In genomic region chr5:142684508-142685031, GRCh38 we compare ENCODE assay signal across 13 cellular contexts. TPM values are rescaled to one million over a fixed set of nuclear protein-coding genes. Genes with fewer than 3 reads are reported as not detected.
DNase-seq lines count a peak whose midpoint lies in the region; ATAC-seq and TF ChIP-seq lines count a peak whose summit lies in the region.
"Had no signal": no experiment of that assay in that cellular context is flagged by ENCODE, and none has a peak within 500 bp of the region (broad histone marks: within the 10 kb centered on the region; RNA-seq: fewer than 3 reads in every experiment).

No MANE protein-coding gene starts in this region.

- H3K4me3 ChIP-seq in neuron (ENCODE audit: low read length) = peak overlapping the region; percentile 0
- H3K4me3 ChIP-seq in uterus = no peak overlapping the region
- no peak overlapping the region for H3K4me3 ChIP-seq in CD8-positive, alpha-beta T cell (ENCODE audit: low read depth, low read length)
- H3K4me3 ChIP-seq: A549 had no signal

- H3K4me3 Mint-ChIP-seq in CD8-positive, alpha-beta T cell = no peak overlapping the region
- H3K4me3 Mint-ChIP-seq: activated naive CD8-positive, alpha-beta T cell treated with anti-CD3 and anti-CD28 coated beads for 36 hours; natural killer cell had no signal

- no peaks in the 10 kb centered on the region for H3K4me1 Mint-ChIP-seq in CD8-positive, alpha-beta T cell (ENCODE audit: low read depth)
- H3K4me1 Mint-ChIP-seq: activated naive CD8-positive, alpha-beta T cell treated with anti-CD3 and anti-CD28 coated beads for 36 hours; natural killer cell had no signal

- peak overlapping the region; percentile 44 for H2AFZ ChIP-seq in neuron (ENCODE audit: low read depth, low read length)

- POLR2A ChIA-PET in CD8-positive, alpha-beta T cell (lab: Charles Lee) = no interaction called here

- peaks cover 28% of the 10 kb centered on the region for H3K4me1 ChIP-seq in neuron (ENCODE audit: insufficient read depth, low read length)
- H3K4me1 ChIP-seq in uterus = no peaks in the 10 kb centered on the region
- no peaks in the 10 kb centered on the region for H3K4me1 ChIP-seq in CD8-positive, alpha-beta T cell (ENCODE audit: insufficient read depth, low read length)

- intact Hi-C loops in Right ventricle myocardium superior (cut with DNase I) = no loop called here
- intact Hi-C loops in uterus (cut with DNase I; ENCODE audit: low total_unique reads) = no loop called here
- intact Hi-C loops in CD8-positive, alpha-beta T cell (cut with DNase I, micrococcal nuclease) = no loop called here

- H3K36me3 Mint-ChIP-seq in CD8-positive, alpha-beta T cell = no peaks in the 10 kb centered on the region
- H3K36me3 Mint-ChIP-seq: activated naive CD8-positive, alpha-beta T cell treated with anti-CD3 and anti-CD28 coated beads for 36 hours; natural killer cell had no signal

- CTCF ChIA-PET in CD8-positive, alpha-beta T cell (lab: Charles Lee) = interaction anchor here (1.1 to 1.9 kb wide), 2 partner anchors 14 to 204 kb away, joined by 3 to 11 read pairs; no protein-coding TSS in a partner anchor

- H3K9me3 Mint-ChIP-seq in CD8-positive, alpha-beta T cell = no peaks in the 10 kb centered on the region
- H3K9me3 Mint-ChIP-seq: activated naive CD8-positive, alpha-beta T cell treated with anti-CD3 and anti-CD28 coated beads for 36 hours; natural killer cell had no signal

- H3K27me3 Mint-ChIP-seq in CD8-positive, alpha-beta T cell (ENCODE audit: low read depth) = no peaks in the 10 kb centered on the region

- no peak for TF ChIP-seq CTCF in uterus (IDR thresholded peaks at IDR 0.05)
- TF ChIP-seq CTCF in CD8-positive, alpha-beta T cell (IDR thresholded peaks at IDR 0.05) = no peak

- H3K27ac ChIP-seq in uterus = peak overlapping the region; percentile 48 to 68
- no peak overlapping the region for H3K27ac ChIP-seq in CD8-positive, alpha-beta T cell (ENCODE audit: low read depth, low read length)
- H3K27ac ChIP-seq: A549 had no signal

- H3K9me3 ChIP-seq in neuron (ENCODE audit: low read length) (no peaks in the 10 kb centered on the region), uterus (no peaks in the 10 kb centered on the region)
- no peaks in the 10 kb centered on the region for H3K9me3 ChIP-seq in CD8-positive, alpha-beta T cell (ENCODE audit: low read length)
- H3K9me3 ChIP-seq: A549 had no signal

- peak; percentile 33 for DNase-seq in activated CD8-positive, alpha-beta memory T cell treated with anti-CD3 and anti-CD28 coated beads, Interleukin-2, amount 50 U/mL, for 48 hours
- no peak for DNase-seq in activated CD8-positive, alpha-beta memory T cell treated with anti-CD3 and anti-CD28 coated beads, Interleukin-2, amount 50 U/mL, for 4 hours
- no peak for DNase-seq in Right ventricle myocardium superior
- DNase-seq in uterus = no peak
- no peak for DNase-seq in MV-4-11 (lab: John Stamatoyannopoulos, UW)
- no peak for DNase-seq in CD8-positive, alpha-beta T cell
- DNase-seq: activated naive CD8-positive, alpha-beta T cell treated with anti-CD3 and anti-CD28 coated beads for 36 hours; natural killer cell; NCI-H1048 had no signal

- no peak overlapping the region for H3K27ac Mint-ChIP-seq in CD8-positive, alpha-beta T cell
- H3K27ac Mint-ChIP-seq: activated naive CD8-positive, alpha-beta T cell treated with anti-CD3 and anti-CD28 coated beads for 36 hours; natural killer cell had no signal

- ATAC-seq in Right ventricle myocardium superior (ENCODE audit: poor library complexity) = peak; percentile 9
- ATAC-seq in CD8-positive, alpha-beta T cell = no peak
- no peak for ATAC-seq in GM21717 (IDR thresholded peaks at IDR 0.05; ENCODE audit: unreplicated experiment)
- ATAC-seq: A549, natural killer cell had no signal

- H3K36me3 ChIP-seq in neuron (ENCODE audit: insufficient read depth, low read length) (no peaks in the 10 kb centered on the region), uterus (no peaks in the 10 kb centered on the region)
- H3K36me3 ChIP-seq in CD8-positive, alpha-beta T cell (ENCODE audit: insufficient read depth, low read length) = no peaks in the 10 kb centered on the region

- TF ChIP-seq POLR2A in uterus (IDR thresholded peaks at IDR 0.05) = no peak

- H3K27me3 ChIP-seq in neuron (ENCODE audit: insufficient read depth, low read length) (no peaks in the 10 kb centered on the region), uterus (no peaks in the 10 kb centered on the region)
- no peaks in the 10 kb centered on the region for H3K27me3 ChIP-seq in CD8-positive, alpha-beta T cell (ENCODE audit: insufficient read depth, low read length)

RNA-seq across cellular contexts. Expression of gene FGF1, which starts 1.3 kb away (rescaled TPM):
- total RNA-seq in Right ventricle myocardium superior (42.7 TPM), uterus (1 to 10 TPM in 2 of 4 donors, under 1 TPM in 1, not detected in 1; 0.51 to 5.7 (median 1.7) TPM)
- not detected for total RNA-seq in CD8-positive, alpha-beta T cell
- total RNA-seq: activated naive CD8-positive, alpha-beta T cell treated with anti-CD3 and anti-CD28 coated beads for 36 hours; natural killer cell; OCI-LY7 had no signal
